ENCODE assay signal across 8 cellular contexts in genomic region chr1:205748398-205749093, GRCh38. TPM values are rescaled to one million over a fixed set of nuclear protein-coding genes. Genes with fewer than 3 reads are reported as not detected.
DNase-seq lines count a peak whose midpoint lies in the region; ATAC-seq, FAIRE-seq and TF ChIP-seq lines count a peak whose summit lies in the region.

No MANE protein-coding gene starts in this region.

- peaks cover 42% of the 10 kb centered on the region for H3K4me1 Mint-ChIP-seq in activated T-cell treated with anti-CD3 and anti-CD28 coated beads, Interleukin-2, amount 50 U/mL, for 4 hours (ENCODE audit: low read depth)

- H3K9me3 ChIP-seq in ovary, result no peaks in the 10 kb centered on the region

- peaks cover 11% of the 10 kb centered on the region for H3K4me1 ChIP-seq in ovary (ENCODE audit: insufficient read depth)

- H3K27me3 Mint-ChIP-seq in activated T-cell treated with anti-CD3 and anti-CD28 coated beads, Interleukin-2, amount 50 U/mL, for 4 hours (ENCODE audit: low read depth), result no peaks in the 10 kb centered on the region

- TF ChIP-seq POLR2A in ovary (IDR thresholded peaks at IDR 0.05), result no peak

- DNase-seq in A172 (ENCODE audit: low spot score), result peak; percentile 31
- DNase-seq in ELF-1 (ENCODE audit: low read depth, low spot score), result peak; percentile 36
- DNase-seq in NCI-H1694 treated with DMSO at 0.1 percent for 48 hours (lab: John Stamatoyannopoulos, UW), result peak; percentile 59
- no peak for DNase-seq in activated T-cell treated with anti-CD3 and anti-CD28 coated beads, Interleukin-2, amount 50 U/mL, for 4 hours
- peak; percentile 91 for DNase-seq in fibroblast of the aortic adventitia (ENCODE audit: low read depth)
- peak in 2 of 5 donors; percentile 25 to 38 for DNase-seq in ovary
- DNase-seq in D721Med (ENCODE audit: insufficient read length, low spot score), result no peak

- no peaks in the 10 kb centered on the region for H3K36me3 ChIP-seq in ovary

- no peak for TF ChIP-seq EP300 in ovary (IDR thresholded peaks at IDR 0.05)

- intact Hi-C loops in ovary (cut with DNase I), result no loop called here

- TF ChIP-seq CTCF in fibroblast of the aortic adventitia (IDR thresholded peaks at IDR 0.05; ENCODE audit: insufficient read depth, low read length) (no peak), ovary (IDR thresholded peaks at IDR 0.05) (no peak), D721Med (IDR thresholded peaks at IDR 0.05; ENCODE audit: insufficient read depth, missing control alignments) (no peak)

- H3K4me3 ChIP-seq in fibroblast of the aortic adventitia (ENCODE audit: low read depth, low read length) (peak overlapping the region; percentile 82), ovary (peak overlapping the region; percentile 57)

- peak overlapping the region; percentile 94 for H3K4me3 Mint-ChIP-seq in activated T-cell treated with anti-CD3 and anti-CD28 coated beads, Interleukin-2, amount 50 U/mL, for 4 hours

- 0 to 1% (median 0%) methylated on average over 13 of the region's 13 CpGs for WGBS in ovary, 3 donors

- peak overlapping the region; percentile 95 to 98 for H3K27ac ChIP-seq in ovary

- no peak for FAIRE-seq in D721Med (lab: Jason Lieb, UNC)

- no peaks in the 10 kb centered on the region for H3K27me3 ChIP-seq in ovary

- ATAC-seq in activated T-cell treated with anti-CD3 and anti-CD28 coated beads, Interleukin-2, amount 50 U/mL, for 4 hours, result peak; percentile 6 to 8
- no peak for ATAC-seq in GM21528 (IDR thresholded peaks at IDR 0.05; ENCODE audit: low FRiP score, unreplicated experiment)

- no peaks in the 10 kb centered on the region for H3K9me3 Mint-ChIP-seq in activated T-cell treated with anti-CD3 and anti-CD28 coated beads, Interleukin-2, amount 50 U/mL, for 4 hours

- H3K36me3 Mint-ChIP-seq in activated T-cell treated with anti-CD3 and anti-CD28 coated beads, Interleukin-2, amount 50 U/mL, for 4 hours (ENCODE audit: insufficient read depth), result no peaks in the 10 kb centered on the region

RNA-seq across cellular contexts. Expression of gene NUCKS1, which starts 1.4 kb away (rescaled TPM):
- 323 and 355 TPM in 2 replicates for total RNA-seq in A172 (2014; rRNA removed; shearing (Covaris generic))
- total RNA-seq in activated T-cell treated with anti-CD3 and anti-CD28 coated beads, Interleukin-2, amount 50 U/mL, for 4 hours, result 100 to 1,000 TPM in 1 of 3 donors, 10 to 100 TPM in 2; 84.5 to 107 (median 93.4) TPM
- total RNA-seq in fibroblast of the aortic adventitia (ENCODE audit: low replicate concordance) (145 and 253 TPM in 2 replicates), ovary (100 to 1,000 TPM; 104 to 335 (median 244) TPM)
- polyA plus RNA-seq in ovary, result 100 to 1,000 TPM in 1 of 2 donors, 10 to 100 TPM in 1; 79.4 to 150 TPM

RNA-seq across cellular contexts. Expression of gene RAB29, which starts 26.7 kb away (rescaled TPM):
- total RNA-seq in A172 (2014; rRNA removed; shearing (Covaris generic)), result 29.8 and 33.3 TPM in 2 replicates
- total RNA-seq in activated T-cell treated with anti-CD3 and anti-CD28 coated beads, Interleukin-2, amount 50 U/mL, for 4 hours, result 10 to 100 TPM; 14.6 to 23.0 (median 19.0) TPM
- 13.7 and 28.2 TPM in 2 replicates for total RNA-seq in fibroblast of the aortic adventitia (ENCODE audit: low replicate concordance)
- total RNA-seq in ovary, result 10 to 100 TPM in 4 of 7 donors, 1 to 10 TPM in 3; 7.2 to 16.1 (median 10.1) TPM
- polyA plus RNA-seq in ovary, result 10 to 100 TPM in 1 of 2 donors, 1 to 10 TPM in 1; 8.3 to 16.4 TPM

Comparison
In these comparisons a context has a peak if more than half of its experiments do, and no peak if none do; other contexts are left out.
1. DNase-seq: peak in A172 (single experiment), ELF-1 (single experiment), NCI-H1694 treated with DMSO at 0.1 percent for 48 hours (single experiment) and fibroblast of the aortic adventitia (single experiment); none in activated T-cell treated with anti-CD3 and anti-CD28 coated beads, Interleukin-2, amount 50 U/mL, for 4 hours (single experiment) and D721Med (single experiment).